ENCODE assay signal across 7 cellular contexts in the genomic region with DNA sequence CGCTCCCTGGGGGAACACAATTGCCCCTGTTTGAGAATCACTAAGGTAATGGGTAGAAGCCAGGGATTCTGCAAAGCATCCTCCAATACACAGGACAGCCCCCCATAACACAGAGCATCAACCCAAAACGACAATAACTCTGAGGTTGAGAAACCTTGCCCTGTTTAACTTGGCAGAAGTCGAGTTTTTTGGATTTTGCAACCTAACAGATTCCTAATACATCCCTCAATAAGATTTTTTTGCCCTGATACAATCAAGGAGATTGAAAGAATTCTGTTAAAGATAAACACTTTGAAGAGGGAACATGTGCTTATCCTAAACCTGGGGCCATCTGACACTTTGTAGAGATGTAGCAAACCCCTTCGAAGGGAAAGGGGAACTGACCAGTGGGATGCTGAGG.
"Had no signal": no experiment of that assay in that cellular context is flagged by ENCODE, and none has a peak within 500 bp of the region (broad histone marks: within the 10 kb centered on the region; RNA-seq: fewer than 3 reads in every experiment).

No MANE protein-coding gene starts in this region.

- DNase-seq: H7, HFFc6, Kasumi-1, KBM-7 had no signal

- H3K9me3 ChIP-seq: HAP-1 had no signal

- H3K4me3 ChIP-seq: GM23338, HAP-1 had no signal

- H3K36me3 ChIP-seq: HAP-1 had no signal

- H3K9ac ChIP-seq: KMS-11 had no signal
